11 cellular contexts compared by ENCODE assay signal in the genomic region with DNA sequence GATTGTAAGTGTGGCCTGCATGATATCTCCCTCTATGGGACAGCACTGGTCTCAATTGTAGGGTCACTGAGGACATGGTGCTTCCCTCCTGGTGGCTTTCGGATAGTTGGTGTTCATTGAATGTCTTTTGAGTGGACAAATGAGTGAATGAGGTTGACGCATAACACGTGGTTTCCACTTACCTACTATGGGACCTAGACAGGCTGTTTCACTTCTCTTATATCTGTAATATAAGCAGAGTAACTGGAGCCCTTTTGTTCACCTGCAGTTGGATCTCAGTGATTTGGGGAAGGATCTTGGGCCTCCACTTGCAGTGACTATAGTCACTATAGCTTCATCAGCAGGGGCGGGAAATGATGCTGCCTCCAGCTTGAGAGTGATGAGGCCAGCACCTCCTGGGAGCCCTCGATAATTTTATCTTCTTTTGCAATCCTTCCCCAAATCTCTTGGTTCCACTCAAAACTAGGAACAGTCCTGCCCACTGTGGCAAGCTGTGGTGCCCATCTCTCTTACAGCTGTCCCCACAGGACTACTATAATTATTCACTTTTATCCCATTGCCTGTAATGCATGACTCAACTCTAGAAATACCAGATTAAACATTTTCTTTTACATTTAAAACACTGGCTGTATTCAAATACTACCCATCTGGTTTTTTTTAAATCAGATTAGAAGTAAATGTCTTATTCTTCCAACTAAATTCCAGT.
DNase-seq lines count a peak whose midpoint lies in the region; ATAC-seq and TF ChIP-seq lines count a peak whose summit lies in the region.
"Had no signal": no experiment of that assay in that cellular context is flagged by ENCODE, and none has a peak within 500 bp of the region (broad histone marks: within the 10 kb centered on the region; RNA-seq: fewer than 3 reads in every experiment).

No MANE protein-coding gene starts in this region.

- POLR2A ChIA-PET in T-cell (lab: Charles Lee) = no interaction called here

- no peak overlapping the region for H2AFZ ChIP-seq in hepatocyte

- H3K27ac Mint-ChIP-seq in activated T-cell treated with anti-CD3 and anti-CD28 coated beads, Interleukin-2, amount 50 U/mL, for 24 hours = peak overlapping the region; percentile 75
- peak overlapping the region; percentile 17 to 53 for H3K27ac Mint-ChIP-seq in T-cell

- H3K27me3 Mint-ChIP-seq in activated T-cell treated with anti-CD3 and anti-CD28 coated beads, Interleukin-2, amount 50 U/mL, for 24 hours = no peaks in the 10 kb centered on the region
- H3K27me3 Mint-ChIP-seq in T-cell = no peaks in the 10 kb centered on the region

- H3K4me3 ChIP-seq in sigmoid colon (no peak overlapping the region), hepatocyte (no peak overlapping the region)
- H3K4me3 ChIP-seq: BLaER1 had no signal

- CTCF ChIA-PET in T-cell (lab: Charles Lee) = no interaction called here

- peaks cover 0 to 5% (median 0%) of the 10 kb centered on the region in 4 donors for H3K4me1 ChIP-seq in sigmoid colon
- no peaks in the 10 kb centered on the region for H3K4me1 ChIP-seq in hepatocyte (ENCODE audit: insufficient read depth)

- H3K27ac ChIP-seq in sigmoid colon = no peak overlapping the region
- H3K27ac ChIP-seq in hepatocyte = no peak overlapping the region
- H3K27ac ChIP-seq: BLaER1 had no signal

- peak; percentile 45 for DNase-seq in activated T-cell treated with anti-CD3 and anti-CD28 coated beads, Interleukin-2, amount 50 U/mL, for 24 hours
- no peak for DNase-seq in activated T-cell treated with anti-CD3 and anti-CD28 coated beads, Interleukin-2, amount 50 U/mL, for 1 hour
- DNase-seq in T-cell (no peak), sigmoid colon (peak; percentile 19), head of caudate nucleus (no peak), hepatocyte (ENCODE audit: low spot score) (no peak), NCI-H2227 (lab: John Stamatoyannopoulos, UW; ENCODE audit: unreplicated experiment) (no peak)
- DNase-seq: HCEC 1CT, NCI-H345 had no signal

- no peaks in the 10 kb centered on the region for H3K9me3 ChIP-seq in sigmoid colon
- no peaks in the 10 kb centered on the region for H3K9me3 ChIP-seq in hepatocyte (ENCODE audit: low read depth)
- H3K9me3 ChIP-seq: BLaER1 had no signal

- H3K36me3 Mint-ChIP-seq in activated T-cell treated with anti-CD3 and anti-CD28 coated beads, Interleukin-2, amount 50 U/mL, for 24 hours (ENCODE audit: low read depth) = peaks cover 15% of the 10 kb centered on the region
- peaks cover 18% of the 10 kb centered on the region for H3K36me3 Mint-ChIP-seq in T-cell

- peaks cover 65% of the 10 kb centered on the region for H3K4me1 Mint-ChIP-seq in activated T-cell treated with anti-CD3 and anti-CD28 coated beads, Interleukin-2, amount 50 U/mL, for 24 hours (ENCODE audit: low read depth)
- H3K4me1 Mint-ChIP-seq in T-cell = peaks cover 33 to 65% (median 63%) of the 10 kb centered on the region in 3 donors

- H3K27me3 ChIP-seq in sigmoid colon (no peaks in the 10 kb centered on the region), hepatocyte (no peaks in the 10 kb centered on the region)
- H3K27me3 ChIP-seq: BLaER1 had no signal

- no peak overlapping the region for H3K4me2 ChIP-seq in hepatocyte
- H3K4me2 ChIP-seq: BLaER1 had no signal

- no peaks in the 10 kb centered on the region for H3K9me2 ChIP-seq in hepatocyte (replicated peaks; ENCODE audit: insufficient read depth)

- peaks cover 2% of the 10 kb centered on the region for H3K9me3 Mint-ChIP-seq in activated T-cell treated with anti-CD3 and anti-CD28 coated beads, Interleukin-2, amount 50 U/mL, for 24 hours
- H3K9me3 Mint-ChIP-seq in T-cell = no peaks in the 10 kb centered on the region

- H3K36me3 ChIP-seq in sigmoid colon (no peaks in the 10 kb centered on the region), hepatocyte (replicated peaks; ENCODE audit: insufficient read depth, low read depth) (no peaks in the 10 kb centered on the region)

- no peaks in the 10 kb centered on the region for H3K79me2 ChIP-seq in hepatocyte

- ATAC-seq in GM21737 (IDR thresholded peaks at IDR 0.05; ENCODE audit: unreplicated experiment) (peak; percentile 38), T-cell (replicated peaks in 1 of 4) (no peak)

- H3K4me3 Mint-ChIP-seq in activated T-cell treated with anti-CD3 and anti-CD28 coated beads, Interleukin-2, amount 50 U/mL, for 24 hours = no peak overlapping the region
- H3K4me3 Mint-ChIP-seq in T-cell = no peak overlapping the region

- intact Hi-C loops in sigmoid colon (cut with DNase I) (no loop called here), head of caudate nucleus (cut with DNase I) (no loop called here)

- WGBS in sigmoid colon, 2 donors = 71 to 83% methylated on average over 5 of the region's 5 CpGs
- WGBS in hepatocyte (ENCODE audit: low lambda C conversion rate, missing lambda C conversion rate) = 94% methylated on average over 5 of the region's 5 CpGs

- no peak for TF ChIP-seq EP300 in sigmoid colon (IDR thresholded peaks at IDR 0.05)

- no peaks in the 10 kb centered on the region for H4K20me1 ChIP-seq in hepatocyte (ENCODE audit: insufficient read depth, poor library complexity, severe bottlenecking)

- TF ChIP-seq CTCF in sigmoid colon (IDR thresholded peaks at IDR 0.05) = no peak
- no peak for TF ChIP-seq CTCF in hepatocyte (IDR thresholded peaks at IDR 0.05; ENCODE audit: poor library complexity)

- TF ChIP-seq POLR2A in sigmoid colon (IDR thresholded peaks at IDR 0.05) = no peak

Comparison
In these comparisons a context has a peak if more than half of its experiments do, and no peak if none do; other contexts are left out.
1. DNase-seq: peak in activated T-cell treated with anti-CD3 and anti-CD28 coated beads, Interleukin-2, amount 50 U/mL, for 24 hours (single experiment) and sigmoid colon (single experiment); none in activated T-cell treated with anti-CD3 and anti-CD28 coated beads, Interleukin-2, amount 50 U/mL, for 1 hour (single experiment), T-cell (0 of 34), head of caudate nucleus (0 of 42), hepatocyte (single experiment) and NCI-H2227 (single experiment).